In the genomic region with DNA sequence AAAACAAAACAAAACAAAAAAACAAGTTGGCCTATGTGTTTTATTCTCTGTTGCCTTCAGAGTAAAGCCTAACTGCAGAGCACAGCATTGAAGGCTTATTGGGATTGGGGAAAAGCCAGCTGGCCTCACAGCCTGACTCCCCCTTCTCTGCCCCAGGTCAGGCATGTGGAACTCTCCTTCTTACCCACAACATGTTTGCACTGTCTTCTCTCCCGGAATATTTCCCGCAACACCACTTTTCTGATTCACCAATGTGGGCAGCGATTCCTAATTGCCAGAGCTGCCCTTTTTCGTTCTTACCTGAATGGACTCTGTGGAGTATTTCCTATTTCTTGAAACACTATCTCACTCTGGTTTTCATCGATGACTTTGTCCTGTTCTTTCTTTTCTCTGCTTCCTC, we compare ENCODE assay signal across 17 cellular contexts. TPM values are rescaled to one million over a fixed set of nuclear protein-coding genes. Genes with fewer than 3 reads are reported as not detected.
DNase-seq lines count a peak whose midpoint lies in the region; ATAC-seq, FAIRE-seq and TF ChIP-seq lines count a peak whose summit lies in the region.
"Had no signal": no experiment of that assay in that cellular context is flagged by ENCODE, and none has a peak within 500 bp of the region (broad histone marks: within the 10 kb centered on the region; RNA-seq: fewer than 3 reads in every experiment).

No MANE protein-coding gene starts in this region.

- H3K4me3 ChIP-seq in kidney epithelial cell (ENCODE audit: low read depth, low read length), result no peak overlapping the region
- H3K4me3 ChIP-seq: HAP-1 had no signal

- peak overlapping the region; percentile 0 for H3K27ac Mint-ChIP-seq in stimulated activated naive CD8-positive, alpha-beta T cell treated with anti-CD3 and anti-CD28 coated beads, Interleukin-15, Interleukin-2, amounts not matched to agents 100 ng/mL and 50 ng/mL, for 24 hours
- no peak overlapping the region for H3K27ac Mint-ChIP-seq in stimulated activated naive CD8-positive, alpha-beta T cell treated with anti-CD3 and anti-CD28 coated beads, Interleukin-15, amount 100 ng/mL, for 72 hours
- no peak overlapping the region for H3K27ac Mint-ChIP-seq in neural crest cell (ENCODE audit: unreplicated experiment)

- DNase-seq in stimulated activated naive CD8-positive, alpha-beta T cell treated with anti-CD3 and anti-CD28 coated beads, Interleukin-15, amount 100 ng/mL, for 72 hours, result no peak
- DNase-seq in kidney epithelial cell (ENCODE audit: low read depth) (peak; percentile 53), neural crest cell (ENCODE audit: low read depth, low spot score) (no peak), SHP77 (lab: John Stamatoyannopoulos, UW) (no peak), SIG-M5 treated with dmso at 0.1 percent for 504 hours (lab: John Stamatoyannopoulos, UW; ENCODE audit: unreplicated experiment) (no peak), frontal cortex (ENCODE audit: low spot score in 2 of 2) (no peak)
- DNase-seq: BE2C; CD4-positive, alpha-beta memory T cell; COR-L47; DND-41; GDM1; GOT3 had no signal

- H3K36me3 Mint-ChIP-seq in stimulated activated naive CD8-positive, alpha-beta T cell treated with anti-CD3 and anti-CD28 coated beads, Interleukin-15, Interleukin-2, amounts not matched to agents 100 ng/mL and 50 ng/mL, for 24 hours (ENCODE audit: low read depth), result no peaks in the 10 kb centered on the region
- H3K36me3 Mint-ChIP-seq in neural crest cell (ENCODE audit: low read depth), result no peaks in the 10 kb centered on the region
- H3K36me3 Mint-ChIP-seq: CD4-positive, alpha-beta memory T cell had no signal

- no peak for TF ChIP-seq CTCF in kidney epithelial cell (IDR thresholded peaks at IDR 0.05; ENCODE audit: insufficient read depth, low read length, poor library complexity, severe bottlenecking)
- TF ChIP-seq CTCF in neural crest cell (conservative IDR thresholded peaks at IDR 0.05), result no peak

- H3K4me3 Mint-ChIP-seq in stimulated activated naive CD8-positive, alpha-beta T cell treated with anti-CD3 and anti-CD28 coated beads, Interleukin-15, Interleukin-2, amounts not matched to agents 100 ng/mL and 50 ng/mL, for 24 hours, result no peak overlapping the region
- H3K4me3 Mint-ChIP-seq in stimulated activated naive CD8-positive, alpha-beta T cell treated with anti-CD3 and anti-CD28 coated beads, Interleukin-15, amount 100 ng/mL, for 72 hours, result no peak overlapping the region
- H3K4me3 Mint-ChIP-seq in neural crest cell, result peak overlapping the region; percentile 24

- H3K9me3 Mint-ChIP-seq in stimulated activated naive CD8-positive, alpha-beta T cell treated with anti-CD3 and anti-CD28 coated beads, Interleukin-15, Interleukin-2, amounts not matched to agents 100 ng/mL and 50 ng/mL, for 24 hours, result no peaks in the 10 kb centered on the region
- H3K9me3 Mint-ChIP-seq in stimulated activated naive CD8-positive, alpha-beta T cell treated with anti-CD3 and anti-CD28 coated beads, Interleukin-15, amount 100 ng/mL, for 72 hours, result no peaks in the 10 kb centered on the region
- no peaks in the 10 kb centered on the region for H3K9me3 Mint-ChIP-seq in neural crest cell
- H3K9me3 Mint-ChIP-seq: CD4-positive, alpha-beta memory T cell had no signal

- no peak for FAIRE-seq in frontal cortex (lab: Jason Lieb, UNC)
- FAIRE-seq: A204.1, GM12892, GM19239 had no signal

- peaks cover 15% of the 10 kb centered on the region for H3K27me3 Mint-ChIP-seq in stimulated activated naive CD8-positive, alpha-beta T cell treated with anti-CD3 and anti-CD28 coated beads, Interleukin-15, Interleukin-2, amounts not matched to agents 100 ng/mL and 50 ng/mL, for 24 hours
- peaks cover 21% of the 10 kb centered on the region for H3K27me3 Mint-ChIP-seq in stimulated activated naive CD8-positive, alpha-beta T cell treated with anti-CD3 and anti-CD28 coated beads, Interleukin-15, amount 100 ng/mL, for 72 hours
- H3K27me3 Mint-ChIP-seq in neural crest cell (ENCODE audit: low read depth), result peaks cover 26% of the 10 kb centered on the region

- ATAC-seq in stimulated activated naive CD8-positive, alpha-beta T cell treated with anti-CD3 and anti-CD28 coated beads, Interleukin-15, amount 100 ng/mL, for 72 hours, result no peak

- H3K27me3 ChIP-seq in kidney epithelial cell (ENCODE audit: control insufficient read depth, insufficient read depth, low read length), result no peaks in the 10 kb centered on the region
- H3K27me3 ChIP-seq: BE2C had no signal

- no peaks in the 10 kb centered on the region for H3K36me3 ChIP-seq in kidney epithelial cell (ENCODE audit: control insufficient read depth, insufficient read depth, low read length)
- H3K36me3 ChIP-seq: BE2C, HAP-1 had no signal

- H3K4me1 Mint-ChIP-seq in stimulated activated naive CD8-positive, alpha-beta T cell treated with anti-CD3 and anti-CD28 coated beads, Interleukin-15, Interleukin-2, amounts not matched to agents 100 ng/mL and 50 ng/mL, for 24 hours (ENCODE audit: low read depth), result peaks cover 33% of the 10 kb centered on the region
- H3K4me1 Mint-ChIP-seq in stimulated activated naive CD8-positive, alpha-beta T cell treated with anti-CD3 and anti-CD28 coated beads, Interleukin-15, amount 100 ng/mL, for 72 hours, result peaks cover 14% of the 10 kb centered on the region
- peaks cover 13% of the 10 kb centered on the region for H3K4me1 Mint-ChIP-seq in neural crest cell

RNA-seq across cellular contexts. Expression of a gene that starts 2.8 kb away (rescaled TPM):
- total RNA-seq in kidney epithelial cell (17.3 and 22.1 TPM in 2 replicates), neural crest cell (30.2 and 33.3 TPM in 2 replicates), frontal cortex (63.2 TPM)
